Comparison of ENCODE assay signal across 14 cellular contexts in the genomic region with DNA sequence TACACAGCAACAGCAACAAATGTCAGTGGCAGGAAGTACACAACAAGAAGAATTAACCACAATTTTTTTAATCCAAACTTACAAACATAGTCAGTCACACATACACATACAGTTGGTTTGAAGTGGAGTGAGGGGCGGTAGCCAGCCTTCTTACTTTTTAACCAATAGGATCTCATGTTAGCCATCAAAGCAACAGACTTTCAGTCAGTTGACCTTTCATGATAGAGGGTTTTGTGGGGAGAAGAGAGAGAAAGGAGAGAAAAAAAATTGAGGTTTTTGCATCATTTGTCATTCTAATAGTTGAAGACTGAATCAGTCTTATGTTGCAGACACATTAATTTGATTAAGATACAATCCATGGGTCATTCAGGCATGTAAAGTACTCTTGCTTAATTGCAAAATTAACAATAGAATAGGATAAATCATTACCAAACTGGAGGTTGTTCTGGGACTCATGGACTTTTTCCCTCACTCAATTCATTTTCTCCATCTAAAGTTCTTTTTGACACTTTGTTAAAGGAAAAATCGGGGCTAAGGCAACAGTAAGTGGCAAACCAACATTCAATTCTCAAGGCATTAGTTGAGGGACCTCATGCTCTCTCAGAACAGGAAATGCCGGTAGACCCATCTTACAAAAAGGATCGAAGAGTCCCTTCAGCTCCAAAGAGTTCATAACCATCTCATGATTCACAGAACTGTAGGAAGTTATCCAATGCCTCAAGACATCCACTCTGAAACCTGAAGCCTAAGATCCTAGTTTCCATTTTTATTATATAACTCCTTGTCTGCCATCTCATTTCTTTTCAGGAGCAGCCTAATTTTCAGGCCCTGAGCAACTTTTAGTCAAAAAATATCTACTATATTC.
DNase-seq lines count a peak whose midpoint lies in the region; TF ChIP-seq lines count a peak whose summit lies in the region.
"Had no signal": no experiment of that assay in that cellular context is flagged by ENCODE, and none has a peak within 500 bp of the region (broad histone marks: within the 10 kb centered on the region; RNA-seq: fewer than 3 reads in every experiment).

No MANE protein-coding gene starts in this region.

- TF ChIP-seq CTCF in OCI-LY7 (conservative IDR thresholded peaks at IDR 0.05; ENCODE audit: low read length), result no peak
- TF ChIP-seq CTCF in GM13976 (IDR thresholded peaks at IDR 0.05; ENCODE audit: borderline replicate concordance, control extremely low read depth, extremely low read depth, insufficient read depth, missing control alignments), result no peak

- intact Hi-C loops in OCI-LY7 (cut with micrococcal nuclease; ENCODE audit: unreplicated experiment), result no loop called here

- in situ Hi-C loops in GM13976 (cut with MboI; ENCODE audit: low sequenced_read_pairs, unreplicated experiment), result no loop called here

- peak; percentile 28 to 42 for DNase-seq in activated CD4-positive, alpha-beta T cell treated with anti-CD3 and anti-CD28 coated beads for 4 hours
- no peak for DNase-seq in activated CD4-positive, alpha-beta T cell treated with anti-CD3 and anti-CD28 coated beads for 1 hour
- DNase-seq in OCI-LY7 (ENCODE audit: low spot score) (no peak), astrocyte of the hippocampus (ENCODE audit: low read depth, low spot score) (peak; percentile 41), renal cortical epithelial cell (ENCODE audit: low read depth) (peak; percentile 96), NCI-H2196 treated with DMSO at 0.1 percent for 48 hours (lab: John Stamatoyannopoulos, UW; ENCODE audit: unreplicated experiment) (no peak), GM13976 (ENCODE audit: low spot score) (no peak), OCI-M1 (lab: John Stamatoyannopoulos, UW) (no peak)
- DNase-seq: left lung; NCI-H146; stimulated activated CD4-positive, alpha-beta T cell treated with anti-CD3 and anti-CD28 coated beads, Interleukin-2, amount 100 ng/mL, for 48 hours had no signal

- 0 out of 2 replicates have a peak overlapping the region, but pooled peaks have one; percentile 16 for H3K4me2 ChIP-seq in OCI-LY7 (ENCODE audit: low read length)
- H3K4me2 ChIP-seq: A549 had no signal

- H3K36me3 ChIP-seq in OCI-LY7 (ENCODE audit: insufficient read depth, low read length), result no peaks in the 10 kb centered on the region; the same call in 1 of the 2 replicates
- H3K36me3 ChIP-seq: left lung, suprapubic skin had no signal

- no peaks in the 10 kb centered on the region for H3K9me2 ChIP-seq in OCI-LY7 (ENCODE audit: insufficient read depth, low read length)

- H3K27ac ChIP-seq in OCI-LY7 (ENCODE audit: low read depth, low read length, poor library complexity, severe bottlenecking), result no peak overlapping the region
- H3K27ac ChIP-seq: A549, foreskin keratinocyte, left lung, suprapubic skin had no signal

- H3K4me1 ChIP-seq in OCI-LY7 (ENCODE audit: insufficient read depth, low read length, poor library complexity, severe bottlenecking), result peaks cover 75% of the 10 kb centered on the region
- H3K4me1 ChIP-seq: suprapubic skin had no signal

- H3K9me3 ChIP-seq in OCI-LY7 (ENCODE audit: low read length), result no peaks in the 10 kb centered on the region; the same call in 1 of the 2 replicates
- H3K9me3 ChIP-seq: A549, left lung, suprapubic skin had no signal

- no TSS peak for BruUV-seq in OCI-LY7 (replicated peaks; lab: Mats Ljungman, UMichigan)

- H3K4me3 ChIP-seq in OCI-LY7 (ENCODE audit: low read depth, low read length, poor library complexity, severe bottlenecking), result no peak overlapping the region
- H3K4me3 ChIP-seq: A549, left lung, suprapubic skin had no signal

- POLR2A ChIA-PET in OCI-LY7 (lab: Charles Lee), result interaction anchor here (0.7 to 8.7 kb wide), 3 partner anchors 14 to 55 kb away, joined by 3 to 122 read pairs (median 4); no protein-coding TSS in a partner anchor

- peak overlapping the region; percentile 45; the same call in 1 of the 2 replicates for H2AFZ ChIP-seq in OCI-LY7 (ENCODE audit: low read length)

- no peaks in the 10 kb centered on the region for H4K20me1 ChIP-seq in OCI-LY7 (ENCODE audit: insufficient read depth, low read length)

- H3K79me2 ChIP-seq in OCI-LY7 (ENCODE audit: insufficient read depth, low read depth, low read length), result no peaks in the 10 kb centered on the region

- CTCF ChIA-PET in OCI-LY7 (lab: Charles Lee; ENCODE audit: unreplicated experiment), result no interaction called here

Comparison
In these comparisons a context has a peak if more than half of its experiments do, and no peak if none do; other contexts are left out.
1. DNase-seq: peak in activated CD4-positive, alpha-beta T cell treated with anti-CD3 and anti-CD28 coated beads for 4 hours (2 of 2), astrocyte of the hippocampus (single experiment) and renal cortical epithelial cell (single experiment); none in activated CD4-positive, alpha-beta T cell treated with anti-CD3 and anti-CD28 coated beads for 1 hour (single experiment), OCI-LY7 (single experiment), NCI-H2196 treated with DMSO at 0.1 percent for 48 hours (single experiment), GM13976 (single experiment) and OCI-M1 (single experiment).